ENCODE assay signal across 15 cellular contexts in the genomic region with DNA sequence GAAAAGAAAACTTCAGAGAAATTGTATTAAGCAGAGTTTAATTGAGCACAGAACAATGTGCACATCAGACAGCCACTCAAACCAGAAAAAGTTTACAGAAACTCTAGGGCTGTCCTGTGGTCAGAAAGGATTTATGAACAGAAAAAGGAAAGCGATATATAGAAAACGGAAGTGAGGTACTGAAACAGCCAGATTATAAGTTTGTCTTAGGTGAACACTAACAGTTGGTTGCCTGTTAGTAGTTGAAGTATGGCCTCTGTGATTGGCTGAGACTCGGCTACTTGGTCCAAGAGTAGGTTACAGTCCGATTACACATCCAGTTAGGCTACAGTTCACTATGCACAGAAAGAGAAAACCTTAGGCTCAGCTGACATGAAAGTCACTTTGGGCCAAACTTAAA.
DNase-seq lines count a peak whose midpoint lies in the region; ATAC-seq and TF ChIP-seq lines count a peak whose summit lies in the region.
"Had no signal": no experiment of that assay in that cellular context is flagged by ENCODE, and none has a peak within 500 bp of the region (broad histone marks: within the 10 kb centered on the region; RNA-seq: fewer than 3 reads in every experiment).

No MANE protein-coding gene starts in this region.

- H3K4me3 ChIP-seq in OCI-LY3 (ENCODE audit: low read length), result no peak overlapping the region
- no peak overlapping the region for H3K4me3 ChIP-seq in osteoblast (ENCODE audit: insufficient read depth, low read length)
- H3K4me3 ChIP-seq in foreskin fibroblast (ENCODE audit: low read depth in 1 of 2, low read length in 2 of 2), result no peak overlapping the region
- no peak overlapping the region for H3K4me3 ChIP-seq in right atrium auricular region
- H3K4me3 ChIP-seq: GM12878 had no signal

- peak; percentile 4 for DNase-seq in KG1 (lab: John Stamatoyannopoulos, UW)
- no peak for DNase-seq in osteoblast (ENCODE audit: insufficient read length, low spot score, missing footprints)
- DNase-seq in foreskin fibroblast, result no peak
- DNase-seq in right atrium auricular region (ENCODE audit: low spot score), result no peak
- DNase-seq in foreskin melanocyte, result no peak
- DNase-seq: C1 segment of cervical spinal cord; Calu3; CD4-positive, alpha-beta T cell; DMS 273 treated with DMSO at 0.1 percent for 48 hours; HCEC 1CT; HFFc6 had no signal

- H3K9ac ChIP-seq in OCI-LY3 (ENCODE audit: low read length), result no peak overlapping the region

- H3K4me2 ChIP-seq in OCI-LY3 (ENCODE audit: low read length) (peak overlapping the region; percentile 11), osteoblast (ENCODE audit: insufficient read depth, low read length) (no peak overlapping the region)

- peak; percentile 61 for ATAC-seq in GM21717 (IDR thresholded peaks at IDR 0.05; ENCODE audit: unreplicated experiment)
- ATAC-seq: GM12878 had no signal

- H3K27me3 ChIP-seq in OCI-LY3 (ENCODE audit: low read depth, low read length) (no peaks in the 10 kb centered on the region), osteoblast (ENCODE audit: insufficient read depth, low read length) (no peaks in the 10 kb centered on the region), right atrium auricular region (no peaks in the 10 kb centered on the region)

- H2AFZ ChIP-seq in OCI-LY3 (ENCODE audit: low read depth, low read length) (no peak overlapping the region), osteoblast (ENCODE audit: low read length) (peak overlapping the region; percentile 15)

- H3K9me3 ChIP-seq in OCI-LY3 (ENCODE audit: insufficient read depth, low read length), result no peaks in the 10 kb centered on the region
- H3K9me3 ChIP-seq in osteoblast (ENCODE audit: low read depth, low read length), result no peaks in the 10 kb centered on the region
- no peaks in the 10 kb centered on the region for H3K9me3 ChIP-seq in right atrium auricular region

- peaks cover 12% of the 10 kb centered on the region for H3K4me1 ChIP-seq in OCI-LY3 (ENCODE audit: low read length)
- H3K4me1 ChIP-seq in osteoblast (ENCODE audit: insufficient read depth, low read length), result no peaks in the 10 kb centered on the region
- H3K4me1 ChIP-seq in right atrium auricular region, result no peaks in the 10 kb centered on the region

- no peaks in the 10 kb centered on the region for H3K36me3 ChIP-seq in OCI-LY3 (replicated peaks; ENCODE audit: low read depth, low read length)
- no peaks in the 10 kb centered on the region for H3K36me3 ChIP-seq in osteoblast (ENCODE audit: insufficient read depth, low read length)
- H3K36me3 ChIP-seq in right atrium auricular region, result no peaks in the 10 kb centered on the region

- H4K20me1 ChIP-seq in OCI-LY3 (ENCODE audit: insufficient read depth, low read length) (no peaks in the 10 kb centered on the region), osteoblast (ENCODE audit: insufficient read depth, low read length) (no peaks in the 10 kb centered on the region)

- TF ChIP-seq CTCF in OCI-LY3 (IDR thresholded peaks at IDR 0.05; ENCODE audit: low read depth, low read length), result no peak
- no peak for TF ChIP-seq CTCF in osteoblast (IDR thresholded peaks at IDR 0.05; ENCODE audit: extremely low read depth, low read depth, low read length)
- no peak for TF ChIP-seq CTCF in foreskin fibroblast (IDR thresholded peaks at IDR 0.05; ENCODE audit: low read depth, low read length)
- TF ChIP-seq CTCF in right atrium auricular region (IDR thresholded peaks at IDR 0.05), result no peak

- H3K27ac ChIP-seq in OCI-LY3 (ENCODE audit: low read length) (peak overlapping the region; percentile 24; the same call in 1 of the 2 replicates), osteoblast (ENCODE audit: low read depth, low read length) (no peak overlapping the region), right atrium auricular region (no peak overlapping the region)
- H3K27ac ChIP-seq: HL-60 had no signal

- H3K79me2 ChIP-seq in OCI-LY3 (ENCODE audit: low read length) (no peaks in the 10 kb centered on the region), osteoblast (ENCODE audit: insufficient read depth, low read length) (no peaks in the 10 kb centered on the region)
